8 cellular contexts compared by ENCODE assay signal in genomic region chr5:159987031-159987674, GRCh38. TPM values are rescaled to one million over a fixed set of nuclear protein-coding genes. Genes with fewer than 3 reads are reported as not detected.
A peak's percentile ranks its signal among the peaks of the same experiment; 100 is the strongest.
DNase-seq lines count a peak whose midpoint lies in the region; ATAC-seq and TF ChIP-seq lines count a peak whose summit lies in the region.

No MANE protein-coding gene starts in this region.

- H3K27ac Mint-ChIP-seq in activated CD8-positive, alpha-beta T cell treated with anti-CD3 and anti-CD28 coated beads for 36 hours: no peak overlapping the region

- no peaks in the 10 kb centered on the region for H3K9me3 Mint-ChIP-seq in activated CD8-positive, alpha-beta T cell treated with anti-CD3 and anti-CD28 coated beads for 36 hours

- DNase-seq in NCI-H748 treated with DMSO at 0.1 percent for 48 hours (lab: John Stamatoyannopoulos, UW) (peak; percentile 66), medulla oblongata (ENCODE audit: extremely low spot score) (peak; percentile 69)
- DNase-seq in activated CD8-positive, alpha-beta T cell treated with anti-CD3 and anti-CD28 coated beads for 36 hours: peak; percentile 82
- peak; percentile 54 for DNase-seq in effector CD4-positive, alpha-beta T cell
- peak; percentile 46 to 62 (median 60) for DNase-seq in stimulated activated CD4-positive, alpha-beta T cell treated with anti-CD3 and anti-CD28 coated beads, TNF-alpha, amount 100 ng/mL, for 48 hours (ENCODE audit: low read depth in 3 of 3)

- no peaks in the 10 kb centered on the region for H3K36me3 ChIP-seq in BLaER1

- H3K4me1 Mint-ChIP-seq in activated CD8-positive, alpha-beta T cell treated with anti-CD3 and anti-CD28 coated beads for 36 hours (ENCODE audit: low read depth): peaks cover 3% of the 10 kb centered on the region

- intact Hi-C loops in activated CD8-positive, alpha-beta T cell treated with anti-CD3 and anti-CD28 coated beads for 36 hours (cut with micrococcal nuclease): loop anchor here (2.0 kb wide), 1 partner anchor 544 kb away; no protein-coding TSS in a partner anchor

- H3K9ac ChIP-seq in BLaER1: no peak overlapping the region

- peaks cover 29% of the 10 kb centered on the region for H3K27me3 ChIP-seq in BLaER1

- H3K27ac ChIP-seq in BLaER1: no peak overlapping the region

- no peaks in the 10 kb centered on the region for H3K9me3 ChIP-seq in BLaER1

- no peaks in the 10 kb centered on the region for H3K36me3 Mint-ChIP-seq in activated CD8-positive, alpha-beta T cell treated with anti-CD3 and anti-CD28 coated beads for 36 hours (ENCODE audit: low read depth)

- peak overlapping the region; percentile 56 for H3K4me3 ChIP-seq in BLaER1

- H3K4me2 ChIP-seq in BLaER1: peak overlapping the region; percentile 86

- CTCF ChIA-PET in activated CD8-positive, alpha-beta T cell treated with anti-CD3 and anti-CD28 coated beads for 36 hours (lab: Charles Lee): interaction anchor here (0.7 to 2.8 kb wide), 44 partner anchors 8 to 830 kb away, joined by 3 to 29 read pairs (median 4); partner anchors contain the start of genes ADRA1B and TTC1

- H3K4me3 Mint-ChIP-seq in activated CD8-positive, alpha-beta T cell treated with anti-CD3 and anti-CD28 coated beads for 36 hours: peak overlapping the region; percentile 40

- peaks cover 26% of the 10 kb centered on the region for H3K27me3 Mint-ChIP-seq in activated CD8-positive, alpha-beta T cell treated with anti-CD3 and anti-CD28 coated beads for 36 hours

- H3K4me1 ChIP-seq in BLaER1: peaks cover 18% of the 10 kb centered on the region

- TF ChIP-seq CTCF in activated CD8-positive, alpha-beta T cell treated with anti-CD3 and anti-CD28 coated beads for 36 hours (IDR thresholded peaks at IDR 0.05): peak; percentile 76

- H4K20me1 ChIP-seq in BLaER1: no peaks in the 10 kb centered on the region

- POLR2A ChIA-PET in activated CD8-positive, alpha-beta T cell treated with anti-CD3 and anti-CD28 coated beads for 36 hours (lab: Charles Lee): interaction anchor here (1.2 kb wide), 1 partner anchor 22 kb away, joined by 5 read pairs; the partner anchor contains the start of gene TTC1

- ATAC-seq in GM19395 (IDR thresholded peaks at IDR 0.05; ENCODE audit: unreplicated experiment): peak; percentile 96
- peak; percentile 89 for ATAC-seq in HG03520 (IDR thresholded peaks at IDR 0.05; ENCODE audit: unreplicated experiment)
- peak; percentile 98 for ATAC-seq in activated CD8-positive, alpha-beta T cell treated with anti-CD3 and anti-CD28 coated beads for 36 hours

RNA-seq across cellular contexts. Expression of gene TTC1, which starts 21.8 kb away (rescaled TPM):
- 10 to 100 TPM; 50.2 to 57.5 TPM for total RNA-seq in activated CD8-positive, alpha-beta T cell treated with anti-CD3 and anti-CD28 coated beads for 36 hours
